In the genomic region with DNA sequence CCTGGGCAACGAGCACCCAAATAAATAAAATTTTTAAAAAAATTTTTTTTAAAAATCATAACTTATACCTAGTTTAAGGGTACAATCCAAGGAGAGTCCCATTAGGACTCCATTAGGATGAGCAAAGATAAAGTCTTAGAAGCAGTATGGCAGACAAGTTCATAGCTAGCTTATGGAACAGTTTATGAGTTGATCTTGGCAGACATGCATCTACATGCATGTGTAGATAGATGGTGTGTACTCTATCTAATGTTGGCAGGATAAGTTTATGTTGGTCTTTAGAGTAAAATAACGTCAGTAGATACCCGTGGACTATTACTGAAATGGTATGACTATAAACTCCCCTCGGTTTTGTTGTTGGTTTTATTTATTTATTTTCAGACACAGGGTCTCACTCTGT, we compare ENCODE assay signal across 1 cellular context.
TF ChIP-seq lines count a peak whose summit lies in the region.

No MANE protein-coding gene starts in this region.

TF ChIP-seq in HepG2, 621 proteins besides CTCF, POLR2A, EP300 and RAD21:
- TF ChIP-seq ZNF75D (CRISPR knock-in tag; IDR thresholded peaks at IDR 0.05; ENCODE audit: borderline replicate concordance), result no peak
- TF ChIP-seq, protein P1, sequence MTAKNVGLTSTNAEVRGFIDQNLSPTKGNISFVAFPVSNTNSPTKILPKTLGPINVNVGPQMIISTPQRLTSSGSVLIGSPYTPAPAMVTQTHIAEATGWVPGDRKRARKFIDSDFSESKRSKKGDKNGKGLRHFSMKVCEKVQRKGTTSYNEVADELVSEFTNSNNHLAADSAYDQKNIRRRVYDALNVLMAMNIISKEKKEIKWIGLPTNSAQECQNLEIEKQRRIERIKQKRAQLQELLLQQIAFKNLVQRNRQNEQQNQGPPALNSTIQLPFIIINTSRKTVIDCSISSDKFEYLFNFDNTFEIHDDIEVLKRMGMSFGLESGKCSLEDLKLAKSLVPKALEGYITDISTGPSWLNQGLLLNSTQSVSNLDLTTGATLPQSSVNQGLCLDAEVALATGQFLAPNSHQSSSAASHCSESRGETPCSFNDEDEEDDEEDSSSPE (CRISPR knock-in tag; IDR thresholded peaks at IDR 0.05), result no peak
- no peak for TF ChIP-seq ZNF644 (CRISPR knock-in tag; IDR thresholded peaks at IDR 0.05; ENCODE audit: low read depth)
- TF ChIP-seq TAF15 (IDR thresholded peaks at IDR 0.05; ENCODE audit: low read depth, low read length, poor library complexity, severe bottlenecking), result no peak
- TF ChIP-seq, protein P2, sequence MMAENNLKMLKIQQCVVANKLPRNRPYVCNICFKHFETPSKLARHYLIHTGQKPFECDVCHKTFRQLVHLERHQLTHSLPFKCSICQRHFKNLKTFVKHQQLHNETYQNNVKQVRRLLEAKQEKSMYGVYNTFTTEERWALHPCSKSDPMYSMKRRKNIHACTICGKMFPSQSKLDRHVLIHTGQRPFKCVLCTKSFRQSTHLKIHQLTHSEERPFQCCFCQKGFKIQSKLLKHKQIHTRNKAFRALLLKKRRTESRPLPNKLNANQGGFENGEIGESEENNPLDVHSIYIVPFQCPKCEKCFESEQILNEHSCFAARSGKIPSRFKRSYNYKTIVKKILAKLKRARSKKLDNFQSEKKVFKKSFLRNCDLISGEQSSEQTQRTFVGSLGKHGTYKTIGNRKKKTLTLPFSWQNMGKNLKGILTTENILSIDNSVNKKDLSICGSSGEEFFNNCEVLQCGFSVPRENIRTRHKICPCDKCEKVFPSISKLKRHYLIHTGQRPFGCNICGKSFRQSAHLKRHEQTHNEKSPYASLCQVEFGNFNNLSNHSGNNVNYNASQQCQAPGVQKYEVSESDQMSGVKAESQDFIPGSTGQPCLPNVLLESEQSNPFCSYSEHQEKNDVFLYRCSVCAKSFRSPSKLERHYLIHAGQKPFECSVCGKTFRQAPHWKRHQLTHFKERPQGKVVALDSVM (CRISPR knock-in tag; IDR thresholded peaks at IDR 0.05), result 0 out of 2 replicates have a peak, but pooled peaks have one; percentile 20
- TF ChIP-seq, protein P3, sequence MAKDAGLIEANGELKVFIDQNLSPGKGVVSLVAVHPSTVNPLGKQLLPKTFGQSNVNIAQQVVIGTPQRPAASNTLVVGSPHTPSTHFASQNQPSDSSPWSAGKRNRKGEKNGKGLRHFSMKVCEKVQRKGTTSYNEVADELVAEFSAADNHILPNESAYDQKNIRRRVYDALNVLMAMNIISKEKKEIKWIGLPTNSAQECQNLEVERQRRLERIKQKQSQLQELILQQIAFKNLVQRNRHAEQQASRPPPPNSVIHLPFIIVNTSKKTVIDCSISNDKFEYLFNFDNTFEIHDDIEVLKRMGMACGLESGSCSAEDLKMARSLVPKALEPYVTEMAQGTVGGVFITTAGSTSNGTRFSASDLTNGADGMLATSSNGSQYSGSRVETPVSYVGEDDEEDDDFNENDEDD (CRISPR knock-in tag; IDR thresholded peaks at IDR 0.05; ENCODE audit: borderline replicate concordance), result no peak
- TF ChIP-seq ZNF207 (IDR thresholded peaks at IDR 0.05; ENCODE audit: borderline replicate concordance), result no peak
